23 cellular contexts compared by ENCODE assay signal in genomic region chr17:63481488-63481870, GRCh38. TPM values are rescaled to one million over a fixed set of nuclear protein-coding genes. Genes with fewer than 3 reads are reported as not detected.
DNase-seq lines count a peak whose midpoint lies in the region; ATAC-seq, FAIRE-seq and TF ChIP-seq lines count a peak whose summit lies in the region.
"Had no signal": no experiment of that assay in that cellular context is flagged by ENCODE, and none has a peak within 500 bp of the region (broad histone marks: within the 10 kb centered on the region; RNA-seq: fewer than 3 reads in every experiment).

No MANE protein-coding gene starts in this region.

- H3K27ac Mint-ChIP-seq in CD14-positive monocyte (no peak overlapping the region), endodermal cell (no peak overlapping the region)
- no peak overlapping the region for H3K27ac Mint-ChIP-seq in effector memory CD8-positive, alpha-beta T cell
- H3K27ac Mint-ChIP-seq: CD8-positive, alpha-beta memory T cell had no signal

- H3K9ac ChIP-seq in endodermal cell (ENCODE audit: extremely low read depth, low read length, poor library complexity, severe bottlenecking) = no peak overlapping the region

- peaks cover 9% of the 10 kb centered on the region for H3K4me1 Mint-ChIP-seq in CD14-positive monocyte
- H3K4me1 Mint-ChIP-seq in endodermal cell = peaks cover 7% of the 10 kb centered on the region
- H3K4me1 Mint-ChIP-seq in effector memory CD8-positive, alpha-beta T cell (ENCODE audit: low read depth in 2 of 2) = peaks cover 9 to 16% of the 10 kb centered on the region in 2 donors

- H3K4me3 ChIP-seq in endodermal cell (ENCODE audit: low read length) (no peak overlapping the region), osteoblast (ENCODE audit: insufficient read depth, low read length) (no peak overlapping the region), hepatocyte (no peak overlapping the region)
- H3K4me3 ChIP-seq: GM23338 had no signal

- no peaks in the 10 kb centered on the region for H3K9me2 ChIP-seq in hepatocyte (replicated peaks; ENCODE audit: insufficient read depth)

- DNase-seq in CD14-positive monocyte (ENCODE audit: low spot score) (peak; percentile 45), D341Med (ENCODE audit: low spot score) (peak; percentile 43), endodermal cell (peak; percentile 44), osteoblast (ENCODE audit: insufficient read length, low spot score, missing footprints) (peak; percentile 65), HTR-8/SVneo (ENCODE audit: insufficient read length, low spot score) (no peak), hepatocyte (ENCODE audit: low spot score) (no peak)
- no peak for DNase-seq in effector memory CD8-positive, alpha-beta T cell
- DNase-seq: Calu3, H9, KG1, MM.1S, NCI-H1048, NCI-H226 had no signal

- 91 to 94% methylated on average over 12 to 16 of the region's 16 CpGs for WGBS in endodermal cell (ENCODE audit: insufficient coverage in 1 of 2, insufficient read length in 1 of 2), 2 experiments
- 95% methylated on average over 15 of the region's 16 CpGs for WGBS in hepatocyte (ENCODE audit: low lambda C conversion rate, missing lambda C conversion rate)

- ATAC-seq in effector memory CD8-positive, alpha-beta T cell (replicated peaks) = no peak
- ATAC-seq: GM23338, Panc1 had no signal

- H2AFZ ChIP-seq in osteoblast (ENCODE audit: low read length) = no peak overlapping the region
- H2AFZ ChIP-seq in hepatocyte = no peak overlapping the region
- H2AFZ ChIP-seq: GM23338 had no signal

- FAIRE-seq in HTR-8/SVneo (lab: Jason Lieb, UNC) = no peak

- no peak overlapping the region for H3K4me2 ChIP-seq in osteoblast (ENCODE audit: insufficient read depth, low read length)
- no peak overlapping the region for H3K4me2 ChIP-seq in hepatocyte
- H3K4me2 ChIP-seq: GM23338 had no signal

- H3K4me1 ChIP-seq in endodermal cell (ENCODE audit: control insufficient read depth, insufficient read depth, low read length) = peaks cover 2% of the 10 kb centered on the region
- H3K4me1 ChIP-seq in osteoblast (ENCODE audit: insufficient read depth, low read length) = peaks cover 12% of the 10 kb centered on the region
- peaks cover 12% of the 10 kb centered on the region for H3K4me1 ChIP-seq in hepatocyte (ENCODE audit: insufficient read depth)

- H3K27ac ChIP-seq in endodermal cell (ENCODE audit: low read depth, low read length) (no peak overlapping the region), osteoblast (ENCODE audit: low read depth, low read length) (no peak overlapping the region), hepatocyte (no peak overlapping the region)
- H3K27ac ChIP-seq: C4-2B, RWPE1 had no signal

- H3K9me3 ChIP-seq in endodermal cell (ENCODE audit: control insufficient read depth, low read length) (no peaks in the 10 kb centered on the region), osteoblast (ENCODE audit: low read depth, low read length) (no peaks in the 10 kb centered on the region), hepatocyte (ENCODE audit: low read depth) (no peaks in the 10 kb centered on the region)

- H3K27me3 ChIP-seq in endodermal cell (ENCODE audit: control insufficient read depth, insufficient read depth, low read length, poor library complexity, severe bottlenecking) = peaks cover 15% of the 10 kb centered on the region
- peaks cover 10% of the 10 kb centered on the region for H3K27me3 ChIP-seq in osteoblast (ENCODE audit: insufficient read depth, low read length)
- peaks cover 11% of the 10 kb centered on the region for H3K27me3 ChIP-seq in hepatocyte

- no peaks in the 10 kb centered on the region for H4K20me1 ChIP-seq in osteoblast (ENCODE audit: insufficient read depth, low read length)
- H4K20me1 ChIP-seq in hepatocyte (ENCODE audit: insufficient read depth, poor library complexity, severe bottlenecking) = no peaks in the 10 kb centered on the region

- intact Hi-C loops in CD14-positive monocyte (cut with micrococcal nuclease) = no loop called here

- TF ChIP-seq CTCF in CD14-positive monocyte (IDR thresholded peaks at IDR 0.05) (no peak), endodermal cell (conservative IDR thresholded peaks at IDR 0.05) (no peak), osteoblast (IDR thresholded peaks at IDR 0.05; ENCODE audit: extremely low read depth, low read depth, low read length) (no peak), hepatocyte (IDR thresholded peaks at IDR 0.05; ENCODE audit: poor library complexity) (no peak)

- H3K36me3 ChIP-seq in endodermal cell (ENCODE audit: control insufficient read depth, insufficient read depth, low read length) = no peaks in the 10 kb centered on the region
- H3K36me3 ChIP-seq in osteoblast (ENCODE audit: insufficient read depth, low read length) = no peaks in the 10 kb centered on the region
- H3K36me3 ChIP-seq in hepatocyte (replicated peaks; ENCODE audit: insufficient read depth, low read depth) = no peaks in the 10 kb centered on the region

- H3K9me3 Mint-ChIP-seq in CD14-positive monocyte (peaks cover 0 to 5% (median 2%) of the 10 kb centered on the region in 7 donors), endodermal cell (no peaks in the 10 kb centered on the region)
- no peaks in the 10 kb centered on the region for H3K9me3 Mint-ChIP-seq in effector memory CD8-positive, alpha-beta T cell
- H3K9me3 Mint-ChIP-seq: GM23338, H9 had no signal

- H3K27me3 Mint-ChIP-seq in CD14-positive monocyte (ENCODE audit: low read depth in 3 of 3) = peaks cover 15 to 30% (median 22%) of the 10 kb centered on the region in 3 donors
- H3K27me3 Mint-ChIP-seq in endodermal cell (ENCODE audit: insufficient read depth) = peaks cover 16% of the 10 kb centered on the region
- H3K27me3 Mint-ChIP-seq in effector memory CD8-positive, alpha-beta T cell = peaks cover 22 to 26% of the 10 kb centered on the region in 2 donors

- no peaks in the 10 kb centered on the region for H3K79me2 ChIP-seq in osteoblast (ENCODE audit: insufficient read depth, low read length)
- H3K79me2 ChIP-seq in hepatocyte = no peaks in the 10 kb centered on the region

- H3K4me3 Mint-ChIP-seq in CD14-positive monocyte (no peak overlapping the region), endodermal cell (no peak overlapping the region)
- no peak overlapping the region for H3K4me3 Mint-ChIP-seq in effector memory CD8-positive, alpha-beta T cell
- H3K4me3 Mint-ChIP-seq: GM23338, H9 had no signal

- H3K36me3 Mint-ChIP-seq in CD14-positive monocyte (peaks cover 3 to 5% of the 10 kb centered on the region in 2 donors), endodermal cell (ENCODE audit: low read depth) (no peaks in the 10 kb centered on the region)
- H3K36me3 Mint-ChIP-seq in effector memory CD8-positive, alpha-beta T cell (ENCODE audit: insufficient read depth) = no peaks in the 10 kb centered on the region

RNA-seq across cellular contexts. Expression of gene ACE, which starts 4.6 kb away (rescaled TPM):
- polyA plus RNA-seq in CD14-positive monocyte (not detected), hepatocyte (7.2 and 9.5 TPM in 2 replicates)
- total RNA-seq in endodermal cell (10 to 100 TPM in 1 of 2 donors, 1 to 10 TPM in 1; 4.6 to 12.5 TPM), osteoblast (10.1 and 17.7 TPM in 2 replicates), hepatocyte (4.2 and 8.0 TPM in 2 replicates)
- polyA plus RNA-seq in endodermal cell (2013, experiment 1 of 2) = 1.6 TPM
- polyA plus RNA-seq in endodermal cell (2013, experiment 2 of 2) = 1.9 TPM

RNA-seq across cellular contexts. Expression of gene CYB561, which starts 35.4 kb away (rescaled TPM):
- polyA plus RNA-seq in CD14-positive monocyte (1 to 10 TPM; 5.2 to 8.3 TPM), hepatocyte (20.2 and 20.6 TPM in 2 replicates)
- total RNA-seq in endodermal cell (10 to 100 TPM; 24.4 to 27.5 TPM), osteoblast (32.2 and 33.6 TPM in 2 replicates), hepatocyte (12.9 and 15.1 TPM in 2 replicates)
- 11.7 TPM for polyA plus RNA-seq in endodermal cell (2013, experiment 1 of 2)
- polyA plus RNA-seq in endodermal cell (2013, experiment 2 of 2) = 10.6 TPM
- total RNA-seq: G401, OCI-LY7 had no signal

RNA-seq across cellular contexts. Expression of gene KCNH6, which starts 41.7 kb away (rescaled TPM):
- not detected for polyA plus RNA-seq in CD14-positive monocyte
- total RNA-seq in endodermal cell = under 1 TPM; 0.79 to 0.95 TPM
- 0.46 TPM for polyA plus RNA-seq in endodermal cell (2013, experiment 1 of 2)
- 0.29 TPM for polyA plus RNA-seq in endodermal cell (2013, experiment 2 of 2)
- total RNA-seq in osteoblast = not detected in 2 replicates
- total RNA-seq in hepatocyte = 0.28 and 0.33 TPM in 2 replicates
- 0.36 TPM in 1 of 2 replicates, not detected in the other for polyA plus RNA-seq in hepatocyte
- total RNA-seq: A673; Calu3; CD8-positive, alpha-beta memory T cell; Daoy; G401; OCI-LY7; SK-MEL-5 had no signal
- polyA plus RNA-seq: CD8-positive, alpha-beta memory T cell had no signal

Comparison
In these comparisons a context has a peak if more than half of its experiments do, and no peak if none do; other contexts are left out.
1. DNase-seq: peak in CD14-positive monocyte (single experiment), D341Med (single experiment), endodermal cell (single experiment) and osteoblast (single experiment); none in HTR-8/SVneo (single experiment), hepatocyte (single experiment) and effector memory CD8-positive, alpha-beta T cell (0 of 3).